ENCODE assay signal across 1 cellular context in genomic region chr11:44338721-44339529, GRCh38.
TF ChIP-seq lines count a peak whose summit lies in the region.

No MANE protein-coding gene starts in this region.

TF ChIP-seq in GM23338, 12 proteins besides CTCF, POLR2A, EP300 and RAD21 (continued from another document):
- TF ChIP-seq REST (IDR thresholded peaks at IDR 0.05; ENCODE audit: unreplicated experiment), result no peak
- no peak for TF ChIP-seq POLR2AphosphoS5 (IDR thresholded peaks at IDR 0.05; ENCODE audit: low read depth)
- TF ChIP-seq ZNF331 (CRISPR knock-in tag; IDR thresholded peaks at IDR 0.05; ENCODE audit: low read depth), result no peak
- no peak for TF ChIP-seq EZH2 (IDR thresholded peaks at IDR 0.05; ENCODE audit: low read depth, unreplicated experiment)
- TF ChIP-seq STAT1 (IDR thresholded peaks at IDR 0.05; ENCODE audit: unreplicated experiment), result no peak
- no peak for TF ChIP-seq ETS1 (IDR thresholded peaks at IDR 0.05)
- TF ChIP-seq JUNB (IDR thresholded peaks at IDR 0.05; ENCODE audit: unreplicated experiment), result no peak
- TF ChIP-seq EZH2phosphoT487 (IDR thresholded peaks at IDR 0.05; ENCODE audit: unreplicated experiment), result no peak
- no peak for TF ChIP-seq ZNF114 (CRISPR knock-in tag; IDR thresholded peaks at IDR 0.05)
- TF ChIP-seq NANOG (IDR thresholded peaks at IDR 0.05; ENCODE audit: borderline replicate concordance), result no peak
- TF ChIP-seq CREB1 (CRISPR knock-in tag; IDR thresholded peaks at IDR 0.05; ENCODE audit: low read depth), result no peak
